In genomic region chr18:28147674-28148171, GRCh38 we compare ENCODE assay signal across 10 cellular contexts. TPM values are rescaled to one million over a fixed set of nuclear protein-coding genes. Genes with fewer than 3 reads are reported as not detected.
DNase-seq lines count a peak whose midpoint lies in the region; ATAC-seq and TF ChIP-seq lines count a peak whose summit lies in the region.
"Had no signal": no experiment of that assay in that cellular context is flagged by ENCODE, and none has a peak within 500 bp of the region (broad histone marks: within the 10 kb centered on the region; RNA-seq: fewer than 3 reads in every experiment).

No MANE protein-coding gene starts in this region.

- intact Hi-C loops in dorsolateral prefrontal cortex (cut with DNase I) = no loop called here

- TF ChIP-seq CTCF in dorsolateral prefrontal cortex (IDR thresholded peaks at IDR 0.05 in 54 of 56, conservative IDR thresholded peaks at IDR 0.05 in 2 of 56; ENCODE audit: low read depth in 1 of 56, partially characterized antibody in 56 of 56) (no peak), omental fat pad (IDR thresholded peaks at IDR 0.05) (no peak)

- ATAC-seq in omental fat pad (ENCODE audit: low FRiP score) = peak; percentile 62
- no peak for ATAC-seq in HG03045 (IDR thresholded peaks at IDR 0.05; ENCODE audit: unreplicated experiment)
- ATAC-seq in HG02610 (IDR thresholded peaks at IDR 0.05; ENCODE audit: unreplicated experiment) = no peak
- ATAC-seq: GM12878 had no signal

- no peaks in the 10 kb centered on the region for H3K27me3 ChIP-seq in dorsolateral prefrontal cortex

- DNase-seq in GF-D8 (lab: John Stamatoyannopoulos, UW) = peak; percentile 49
- peak; percentile 80 for DNase-seq in NCI-H2227 (lab: John Stamatoyannopoulos, UW; ENCODE audit: unreplicated experiment)
- DNase-seq in dorsolateral prefrontal cortex = peak in 4 of 10 donors; percentile 41 to 51 (median 48)
- DNase-seq in omental fat pad (ENCODE audit: low spot score) = no peak
- no peak for DNase-seq in DMS153 (lab: John Stamatoyannopoulos, UW)
- DNase-seq in SW 1271 (lab: John Stamatoyannopoulos, UW) = no peak
- DNase-seq: T-helper 2 cell had no signal

- H3K4me3 ChIP-seq in dorsolateral prefrontal cortex = peak overlapping the region in 22 of 59 donors; percentile 0 to 44 (median 15)
- H3K4me3 ChIP-seq: GM12878 had no signal

- H3K27ac ChIP-seq in dorsolateral prefrontal cortex = peak overlapping the region in 54 of 59 donors; percentile 18 to 86 (median 68)

RNA-seq across cellular contexts. Expression of gene CDH2, which starts 29.2 kb away (rescaled TPM):
- total RNA-seq in dorsolateral prefrontal cortex = 100 to 1,000 TPM in 8 of 120 experiments, 10 to 100 TPM in 112; 44.8 to 109 (median 82.2) TPM
- total RNA-seq in omental fat pad = 1 to 10 TPM in 2 of 4 donors, under 1 TPM in 2; 0.50 to 2.0 (median 1.4) TPM

Comparison
In these comparisons a context has a peak if more than half of its experiments do, and no peak if none do; other contexts are left out.
1. DNase-seq: peak in GF-D8 (single experiment) and NCI-H2227 (single experiment); none in omental fat pad (single experiment), DMS153 (single experiment) and SW 1271 (0 of 2).
2. RNA of gene CDH2, which starts 29.2 kb away (total RNA-seq): 44.8 to 109 TPM in dorsolateral prefrontal cortex; 0.50 to 2.0 TPM in omental fat pad; every median in the first group is over 10 times any median in the second.